Comparison of ENCODE assay signal across 16 cellular contexts in genomic region chr17:38583833-38584349, GRCh38. TPM values are rescaled to one million over a fixed set of nuclear protein-coding genes. Genes with fewer than 3 reads are reported as not detected.
DNase-seq lines count a peak whose midpoint lies in the region; ATAC-seq, FAIRE-seq and TF ChIP-seq lines count a peak whose summit lies in the region.
"Had no signal": no experiment of that assay in that cellular context is flagged by ENCODE, and none has a peak within 500 bp of the region (broad histone marks: within the 10 kb centered on the region; RNA-seq: fewer than 3 reads in every experiment).

No MANE protein-coding gene starts in this region.

- no peak for ATAC-seq in GM18502 (IDR thresholded peaks at IDR 0.05; ENCODE audit: poor library complexity, unreplicated experiment)
- ATAC-seq in upper lobe of right lung = no peak

- H3K79me2 ChIP-seq in PC-9 (ENCODE audit: low read depth) (peaks cover 11% of the 10 kb centered on the region; the same call in 1 of the 2 replicates), keratinocyte (ENCODE audit: control insufficient read depth, insufficient read depth, low read length) (no peaks in the 10 kb centered on the region)

- peak overlapping the region; percentile 9 for H3K27ac Mint-ChIP-seq in activated naive CD4-positive, alpha-beta T cell treated with anti-CD3 and anti-CD28 coated beads, Interleukin-2, amount 50 U/mL, for 24 hours
- H3K27ac Mint-ChIP-seq in activated naive CD4-positive, alpha-beta T cell treated with anti-CD3 and anti-CD28 coated beads for 36 hours = no peak overlapping the region
- peak overlapping the region; percentile 71 for H3K27ac Mint-ChIP-seq in type B pancreatic cell
- no peak overlapping the region for H3K27ac Mint-ChIP-seq in HFFc6
- H3K27ac Mint-ChIP-seq: activated CD8-positive, alpha-beta T cell treated with anti-CD3 and anti-CD28 coated beads for 36 hours; GM23338; memory B cell had no signal

- intact Hi-C loops in activated naive CD4-positive, alpha-beta T cell treated with anti-CD3 and anti-CD28 coated beads for 36 hours (cut with micrococcal nuclease) = loop anchor here (1.0 to 10.0 kb wide), 3 partner anchors 26 to 159 kb away; partner anchors contain the start of gene ARHGAP23
- intact Hi-C loops in PC-9 (cut with micrococcal nuclease; ENCODE audit: unreplicated experiment) (loop anchor here (1.0 to 2.0 kb wide), 4 partner anchors 26 to 161 kb away; no protein-coding TSS in a partner anchor), upper lobe of right lung (cut with DNase I) (no loop called here)

- H4K20me1 ChIP-seq in PC-9 (ENCODE audit: insufficient read depth) (no peaks in the 10 kb centered on the region), keratinocyte (ENCODE audit: control insufficient read depth, extremely low read depth, insufficient read depth, low read length) (no peaks in the 10 kb centered on the region)

- H3K4me3 Mint-ChIP-seq in activated naive CD4-positive, alpha-beta T cell treated with anti-CD3 and anti-CD28 coated beads, Interleukin-2, amount 50 U/mL, for 24 hours = no peak overlapping the region
- no peak overlapping the region for H3K4me3 Mint-ChIP-seq in activated naive CD4-positive, alpha-beta T cell treated with anti-CD3 and anti-CD28 coated beads for 36 hours
- H3K4me3 Mint-ChIP-seq in type B pancreatic cell = no peak overlapping the region
- no peak overlapping the region for H3K4me3 Mint-ChIP-seq in HFFc6
- H3K4me3 Mint-ChIP-seq: activated CD8-positive, alpha-beta T cell treated with anti-CD3 and anti-CD28 coated beads for 36 hours; GM23338 had no signal

- H3K4me1 ChIP-seq in PC-9 (replicated peaks; ENCODE audit: insufficient read depth) = peaks cover 61% of the 10 kb centered on the region
- H3K4me1 ChIP-seq in keratinocyte (ENCODE audit: control insufficient read depth, extremely low read depth, insufficient read depth, low read length) = peaks cover 16% of the 10 kb centered on the region
- peaks cover under 1% of the 10 kb centered on the region for H3K4me1 ChIP-seq in upper lobe of right lung

- peaks cover 43% of the 10 kb centered on the region for H3K27me3 Mint-ChIP-seq in activated naive CD4-positive, alpha-beta T cell treated with anti-CD3 and anti-CD28 coated beads, Interleukin-2, amount 50 U/mL, for 24 hours
- H3K27me3 Mint-ChIP-seq in activated naive CD4-positive, alpha-beta T cell treated with anti-CD3 and anti-CD28 coated beads for 36 hours (ENCODE audit: low read depth) = peaks cover 60% of the 10 kb centered on the region
- H3K27me3 Mint-ChIP-seq in type B pancreatic cell (peaks cover 31% of the 10 kb centered on the region), HFFc6 (ENCODE audit: insufficient read depth) (peaks cover 48% of the 10 kb centered on the region)

- H3K9ac ChIP-seq in keratinocyte (ENCODE audit: control insufficient read depth, extremely low read depth, insufficient read depth, low read length) = no peak overlapping the region

- H3F3A ChIP-seq in PC-9 (ENCODE audit: insufficient read depth, low read depth) = peaks cover 36% of the 10 kb centered on the region

- H3K9me3 ChIP-seq in PC-9 (ENCODE audit: insufficient read depth, low read depth) = no peaks in the 10 kb centered on the region
- H3K9me3 ChIP-seq in keratinocyte (ENCODE audit: control insufficient read depth, low read depth, low read length) = no peaks in the 10 kb centered on the region
- H3K9me3 ChIP-seq in upper lobe of right lung = no peaks in the 10 kb centered on the region
- H3K9me3 ChIP-seq: heart left ventricle, thoracic aorta had no signal

- H3K4me3 ChIP-seq in PC-9 (peak overlapping the region; percentile 41; the same call in 1 of the 2 replicates), keratinocyte (ENCODE audit: control insufficient read depth in 2 of 3, extremely low read depth in 1 of 3, insufficient read depth in 2 of 3, low read depth in 1 of 3, low read length in 3 of 3) (peak overlapping the region in 1 of 3 experiments; percentile 37), upper lobe of right lung (no peak overlapping the region)
- H3K4me3 ChIP-seq: GM23338, heart left ventricle, thoracic aorta had no signal

- H3K36me3 Mint-ChIP-seq in activated naive CD4-positive, alpha-beta T cell treated with anti-CD3 and anti-CD28 coated beads, Interleukin-2, amount 50 U/mL, for 24 hours = no peaks in the 10 kb centered on the region
- H3K36me3 Mint-ChIP-seq in activated naive CD4-positive, alpha-beta T cell treated with anti-CD3 and anti-CD28 coated beads for 36 hours (ENCODE audit: low read depth) = no peaks in the 10 kb centered on the region
- H3K36me3 Mint-ChIP-seq in type B pancreatic cell (no peaks in the 10 kb centered on the region), HFFc6 (ENCODE audit: low read depth) (no peaks in the 10 kb centered on the region)
- H3K36me3 Mint-ChIP-seq: memory B cell had no signal

- CTCF ChIA-PET in activated naive CD4-positive, alpha-beta T cell treated with anti-CD3 and anti-CD28 coated beads for 36 hours (lab: Charles Lee) = interaction anchor here (0.6 to 10.1 kb wide), 10 partner anchors 12 to 169 kb away, joined by 3 to 171 read pairs (median 4); no protein-coding TSS in a partner anchor
- CTCF ChIA-PET in PC-9 (lab: Charles Lee) = interaction anchor here (0.7 to 2.0 kb wide), 3 partner anchors 25 to 79 kb away, joined by 3 to 27 read pairs (median 7); no protein-coding TSS in a partner anchor

- DNase-seq in activated naive CD4-positive, alpha-beta T cell treated with anti-CD3 and anti-CD28 coated beads for 36 hours = no peak
- no peak for DNase-seq in PC-9
- no peak for DNase-seq in keratinocyte (ENCODE audit: low read depth, low spot score)
- no peak for DNase-seq in type B pancreatic cell (ENCODE audit: extremely low spot score, unreplicated experiment)
- no peak for DNase-seq in HFFc6
- no peak for DNase-seq in upper lobe of right lung
- DNase-seq: DMS79 had no signal

- H3K9me3 Mint-ChIP-seq in activated naive CD4-positive, alpha-beta T cell treated with anti-CD3 and anti-CD28 coated beads, Interleukin-2, amount 50 U/mL, for 24 hours = no peaks in the 10 kb centered on the region
- H3K9me3 Mint-ChIP-seq in activated naive CD4-positive, alpha-beta T cell treated with anti-CD3 and anti-CD28 coated beads for 36 hours = no peaks in the 10 kb centered on the region
- H3K9me3 Mint-ChIP-seq in type B pancreatic cell (no peaks in the 10 kb centered on the region), HFFc6 (no peaks in the 10 kb centered on the region)
- H3K9me3 Mint-ChIP-seq: activated CD8-positive, alpha-beta T cell treated with anti-CD3 and anti-CD28 coated beads for 36 hours; GM23338; memory B cell had no signal

- H2AFZ ChIP-seq in PC-9 (no peak overlapping the region), keratinocyte (ENCODE audit: control insufficient read depth, low read length) (no peak overlapping the region)
- H2AFZ ChIP-seq: GM23338 had no signal

- BruUV-seq in PC-9 (replicated peaks; lab: Mats Ljungman, UMichigan) = no TSS peak

- H3K27me3 ChIP-seq in PC-9 (ENCODE audit: insufficient read depth, low read depth) (no peaks in the 10 kb centered on the region), keratinocyte (ENCODE audit: control insufficient read depth, extremely low read depth, insufficient read depth, low read length) (peaks cover 60% of the 10 kb centered on the region), upper lobe of right lung (peaks cover 64% of the 10 kb centered on the region)

- H3K4me1 Mint-ChIP-seq in activated naive CD4-positive, alpha-beta T cell treated with anti-CD3 and anti-CD28 coated beads, Interleukin-2, amount 50 U/mL, for 24 hours = peaks cover 7% of the 10 kb centered on the region
- peaks cover 4% of the 10 kb centered on the region for H3K4me1 Mint-ChIP-seq in activated naive CD4-positive, alpha-beta T cell treated with anti-CD3 and anti-CD28 coated beads for 36 hours (ENCODE audit: low read depth)
- peaks cover 24% of the 10 kb centered on the region for H3K4me1 Mint-ChIP-seq in type B pancreatic cell (ENCODE audit: unreplicated experiment)
- peaks cover 11% of the 10 kb centered on the region for H3K4me1 Mint-ChIP-seq in HFFc6 (ENCODE audit: low read depth)

- TF ChIP-seq CTCF in PC-9 (conservative IDR thresholded peaks at IDR 0.05) = no peak
- TF ChIP-seq CTCF in keratinocyte (optimal IDR thresholded peaks at IDR 0.05 in 1 of 3, IDR thresholded peaks at IDR 0.05 in 1 of 3, conservative IDR thresholded peaks at IDR 0.05 in 1 of 3; ENCODE audit: extremely low read depth in 1 of 3, insufficient read depth in 2 of 3, low read length in 3 of 3) = no peak
- no peak for TF ChIP-seq CTCF in type B pancreatic cell (conservative IDR thresholded peaks at IDR 0.05)
- TF ChIP-seq CTCF in HFFc6 (IDR thresholded peaks at IDR 0.05) = no peak
- TF ChIP-seq CTCF in upper lobe of right lung (IDR thresholded peaks at IDR 0.05) = no peak

- POLR2A ChIA-PET in PC-9 (lab: Charles Lee; ENCODE audit: unreplicated experiment) = interaction anchor here (0.7 to 0.8 kb wide), 2 partner anchors 63 to 1038 kb away, joined by 4 to 7 read pairs; no protein-coding TSS in a partner anchor

- H3K9me2 ChIP-seq in PC-9 (ENCODE audit: insufficient read depth) = no peaks in the 10 kb centered on the region

- H3K27ac ChIP-seq in PC-9 (peak overlapping the region; percentile 84), keratinocyte (ENCODE audit: control insufficient read depth, insufficient read depth, low read length) (no peak overlapping the region), upper lobe of right lung (no peak overlapping the region)
- H3K27ac ChIP-seq: heart left ventricle, HL-60, thoracic aorta had no signal

- H3K9me1 ChIP-seq in keratinocyte (ENCODE audit: control insufficient read depth, extremely low read depth, insufficient read depth, low read length) = no peaks in the 10 kb centered on the region

- no peak for FAIRE-seq in keratinocyte (lab: Jason Lieb, UNC)

- H3K36me3 ChIP-seq in PC-9 (ENCODE audit: low read depth) (no peaks in the 10 kb centered on the region), keratinocyte (ENCODE audit: control insufficient read depth in 2 of 2, extremely low read depth in 1 of 2, insufficient read depth in 2 of 2, low read length in 2 of 2) (no peaks in the 10 kb centered on the region), upper lobe of right lung (no peaks in the 10 kb centered on the region)
- H3K36me3 ChIP-seq: heart left ventricle, thoracic aorta had no signal

- H3K4me2 ChIP-seq in PC-9 = peak overlapping the region; percentile 75
- peak overlapping the region; percentile 56 for H3K4me2 ChIP-seq in keratinocyte (ENCODE audit: control insufficient read depth, extremely low read depth, insufficient read depth, low read depth, low read length)

- dilution Hi-C loops in keratinocyte (cut with MboI; ENCODE audit: extremely low pct_ligation_motif_present, low sequenced_read_pairs) = no loop called here

RNA-seq across cellular contexts. Expression of gene SRCIN1, which starts 21.9 kb away (rescaled TPM):
- total RNA-seq in activated naive CD4-positive, alpha-beta T cell treated with anti-CD3 and anti-CD28 coated beads for 36 hours = under 1 TPM; 0.67 to 0.94 TPM
- total RNA-seq in PC-9 (2021) (16.7 and 23.7 TPM in 2 replicates), type B pancreatic cell (ENCODE audit: low replicate concordance) (8.3 and 11.9 TPM in 2 replicates), upper lobe of right lung (2.1 TPM)
- polyA plus RNA-seq in keratinocyte = 0.31 to 0.41 TPM (median 0.37 TPM) in 3 replicates
- polyA plus RNA-seq in keratinocyte (2011; ENCODE audit: low read depth) = 0.56 TPM
- 0.15 and 0.23 TPM in 2 replicates for polyA plus RNA-seq in keratinocyte (2011; cell fraction: cytosol; rRNA removed)
- 2.5 and 4.5 TPM in 2 replicates for polyA plus RNA-seq in keratinocyte (2011; cell fraction: nucleus; rRNA removed)
- polyA plus RNA-seq in keratinocyte (2012; ENCODE audit: low replicate concordance) = 0.75 and 0.77 TPM in 2 replicates
- polyA minus RNA-seq in keratinocyte = 0.10 to 0.33 TPM (median 0.16 TPM) in 3 replicates
- polyA minus RNA-seq in keratinocyte (2011; cell fraction: cytosol; rRNA and poly(A)+ RNA removed) = 1.3 TPM
- 0.23 and 0.95 TPM in 2 replicates for polyA minus RNA-seq in keratinocyte (2011; cell fraction: nucleus; rRNA and poly(A)+ RNA removed)
- not detected for total RNA-seq in HFFc6 (2021; fragmentation: NEBNext Ultra II Directional; extraction: Animal tissue kit (Norgen Biotek cat#: 25700))
- total RNA-seq: M059J, thoracic aorta had no signal

Comparison
In these comparisons a context has a peak if more than half of its experiments do, and no peak if none do; other contexts are left out.
1. H3K27ac Mint-ChIP-seq: peak in activated naive CD4-positive, alpha-beta T cell treated with anti-CD3 and anti-CD28 coated beads, Interleukin-2, amount 50 U/mL, for 24 hours (single experiment) and type B pancreatic cell (single experiment); none in activated naive CD4-positive, alpha-beta T cell treated with anti-CD3 and anti-CD28 coated beads for 36 hours (single experiment) and HFFc6 (single experiment).